10 cellular contexts compared by ENCODE assay signal in genomic region chr11:73288197-73288872, GRCh38. TPM values are rescaled to one million over a fixed set of nuclear protein-coding genes. Genes with fewer than 3 reads are reported as not detected.
DNase-seq lines count a peak whose midpoint lies in the region; ATAC-seq and TF ChIP-seq lines count a peak whose summit lies in the region.
"Had no signal": no experiment of that assay in that cellular context is flagged by ENCODE, and none has a peak within 500 bp of the region (broad histone marks: within the 10 kb centered on the region; RNA-seq: fewer than 3 reads in every experiment).

No MANE protein-coding gene starts in this region.

- no peak overlapping the region for H3K4me3 ChIP-seq in OCI-LY7 (ENCODE audit: low read depth, low read length, poor library complexity, severe bottlenecking)

- no TSS peak for BruUV-seq in OCI-LY7 (replicated peaks; lab: Mats Ljungman, UMichigan)

- H3K27ac Mint-ChIP-seq in stimulated activated naive B cell treated with anti-CD40 and anti-IgM and Interleukin-4, amounts not matched to agents 10 μg/mL and 1 μg/mL and 100 μg/mL, for 72 hours = peak overlapping the region; percentile 87

- peak overlapping the region; percentile 9 for H3K4me2 ChIP-seq in OCI-LY7 (ENCODE audit: low read length)

- peaks cover 5 to 6% of the 10 kb centered on the region in 2 donors for H3K27me3 Mint-ChIP-seq in stimulated activated naive B cell treated with anti-CD40 and anti-IgM and Interleukin-4, amounts not matched to agents 10 μg/mL and 1 μg/mL and 100 μg/mL, for 72 hours

- H3K9me3 Mint-ChIP-seq in stimulated activated naive B cell treated with anti-CD40 and anti-IgM and Interleukin-4, amounts not matched to agents 10 μg/mL and 1 μg/mL and 100 μg/mL, for 72 hours = no peaks in the 10 kb centered on the region
- H3K9me3 Mint-ChIP-seq: stimulated activated naive CD8-positive, alpha-beta T cell treated with anti-CD3 and anti-CD28 coated beads, Interleukin-15, Interleukin-2, amounts not matched to agents 100 ng/mL and 50 ng/mL, for 24 hours had no signal

- H3K4me3 Mint-ChIP-seq in stimulated activated naive B cell treated with anti-CD40 and anti-IgM and Interleukin-4, amounts not matched to agents 10 μg/mL and 1 μg/mL and 100 μg/mL, for 72 hours = peak overlapping the region; percentile 23 to 54

- no peaks in the 10 kb centered on the region for H3K9me3 ChIP-seq in OCI-LY7 (ENCODE audit: low read length)

- no peaks in the 10 kb centered on the region for H3K79me2 ChIP-seq in OCI-LY7 (ENCODE audit: insufficient read depth, low read depth, low read length)

- H3K27ac ChIP-seq in OCI-LY7 (ENCODE audit: low read depth, low read length, poor library complexity, severe bottlenecking) = no peak overlapping the region

- CTCF ChIA-PET in OCI-LY7 (lab: Charles Lee; ENCODE audit: unreplicated experiment) = interaction anchor here (1.1 kb wide), 1 partner anchor 63 kb away, joined by 4 read pairs; no protein-coding TSS in a partner anchor

- no peaks in the 10 kb centered on the region for H3K9me2 ChIP-seq in OCI-LY7 (ENCODE audit: insufficient read depth, low read length)

- H3K36me3 ChIP-seq in OCI-LY7 (ENCODE audit: insufficient read depth, low read length) = no peaks in the 10 kb centered on the region

- H3K36me3 Mint-ChIP-seq in stimulated activated naive B cell treated with anti-CD40 and anti-IgM and Interleukin-4, amounts not matched to agents 10 μg/mL and 1 μg/mL and 100 μg/mL, for 72 hours = no peaks in the 10 kb centered on the region

- DNase-seq in OCI-LY7 (ENCODE audit: low spot score) (no peak), germinal center (ENCODE audit: low spot score) (peak; percentile 32), DMS153 (lab: John Stamatoyannopoulos, UW) (no peak), AG20443 (ENCODE audit: low spot score) (no peak), DMS153 treated with DMSO at 0.1 percent for 48 hours (lab: John Stamatoyannopoulos, UW; ENCODE audit: unreplicated experiment) (no peak)
- DNase-seq in stimulated activated naive B cell treated with anti-CD40 and anti-IgM and Interleukin-4, amounts not matched to agents 10 μg/mL and 1 μg/mL and 100 μg/mL, for 72 hours = peak; percentile 43
- no peak for DNase-seq in stimulated activated CD4-positive, alpha-beta T cell treated with anti-CD3 and anti-CD28 coated beads, Interleukin-15, amount 100 ng/mL, for 24 hours

- intact Hi-C loops in OCI-LY7 (cut with micrococcal nuclease; ENCODE audit: unreplicated experiment) = no loop called here

- H2AFZ ChIP-seq in OCI-LY7 (ENCODE audit: low read length) = no peak overlapping the region

- no peaks in the 10 kb centered on the region for H4K20me1 ChIP-seq in OCI-LY7 (ENCODE audit: insufficient read depth, low read length)

- no peak for TF ChIP-seq CTCF in OCI-LY7 (conservative IDR thresholded peaks at IDR 0.05; ENCODE audit: low read length)

- POLR2A ChIA-PET in OCI-LY7 (lab: Charles Lee) = no interaction called here

- peaks cover 19% of the 10 kb centered on the region for H3K4me1 ChIP-seq in OCI-LY7 (ENCODE audit: insufficient read depth, low read length, poor library complexity, severe bottlenecking)

- peaks cover 36 to 44% of the 10 kb centered on the region in 2 donors for H3K4me1 Mint-ChIP-seq in stimulated activated naive B cell treated with anti-CD40 and anti-IgM and Interleukin-4, amounts not matched to agents 10 μg/mL and 1 μg/mL and 100 μg/mL, for 72 hours

- ATAC-seq in GM21825 (IDR thresholded peaks at IDR 0.05; ENCODE audit: unreplicated experiment) = peak; percentile 13
- peak; percentile 33 to 41 for ATAC-seq in stimulated activated naive B cell treated with anti-CD40 and anti-IgM and Interleukin-4, amounts not matched to agents 10 μg/mL and 1 μg/mL and 100 μg/mL, for 72 hours (replicated peaks)

RNA-seq across cellular contexts. Expression of gene P2RY6, which starts 16.2 kb away (rescaled TPM):
- not detected in 2 replicates for total RNA-seq in OCI-LY7 (2014; rRNA removed; shearing (Covaris generic))
- not detected in 2 replicates for total RNA-seq in OCI-LY7 (2022)
- total RNA-seq: fibroblast of villous mesenchyme had no signal

RNA-seq across cellular contexts. Expression of gene ARHGEF17, which starts 19.7 kb away (rescaled TPM):
- 0.19 and 0.21 TPM in 2 replicates for total RNA-seq in OCI-LY7 (2014; rRNA removed; shearing (Covaris generic))
- 0.57 and 1.4 TPM in 2 replicates for total RNA-seq in OCI-LY7 (2022)

Comparison
In these comparisons a context has a peak if more than half of its experiments do, and no peak if none do; other contexts are left out.
1. DNase-seq: peak in germinal center (single experiment) and stimulated activated naive B cell treated with anti-CD40 and anti-IgM and Interleukin-4, amounts not matched to agents 10 μg/mL and 1 μg/mL and 100 μg/mL, for 72 hours (single experiment); none in OCI-LY7 (single experiment), DMS153 (single experiment), stimulated activated CD4-positive, alpha-beta T cell treated with anti-CD3 and anti-CD28 coated beads, Interleukin-15, amount 100 ng/mL, for 24 hours (single experiment), AG20443 (single experiment) and DMS153 treated with DMSO at 0.1 percent for 48 hours (single experiment).